Comparison of ENCODE assay signal across 8 cellular contexts in the genomic region with DNA sequence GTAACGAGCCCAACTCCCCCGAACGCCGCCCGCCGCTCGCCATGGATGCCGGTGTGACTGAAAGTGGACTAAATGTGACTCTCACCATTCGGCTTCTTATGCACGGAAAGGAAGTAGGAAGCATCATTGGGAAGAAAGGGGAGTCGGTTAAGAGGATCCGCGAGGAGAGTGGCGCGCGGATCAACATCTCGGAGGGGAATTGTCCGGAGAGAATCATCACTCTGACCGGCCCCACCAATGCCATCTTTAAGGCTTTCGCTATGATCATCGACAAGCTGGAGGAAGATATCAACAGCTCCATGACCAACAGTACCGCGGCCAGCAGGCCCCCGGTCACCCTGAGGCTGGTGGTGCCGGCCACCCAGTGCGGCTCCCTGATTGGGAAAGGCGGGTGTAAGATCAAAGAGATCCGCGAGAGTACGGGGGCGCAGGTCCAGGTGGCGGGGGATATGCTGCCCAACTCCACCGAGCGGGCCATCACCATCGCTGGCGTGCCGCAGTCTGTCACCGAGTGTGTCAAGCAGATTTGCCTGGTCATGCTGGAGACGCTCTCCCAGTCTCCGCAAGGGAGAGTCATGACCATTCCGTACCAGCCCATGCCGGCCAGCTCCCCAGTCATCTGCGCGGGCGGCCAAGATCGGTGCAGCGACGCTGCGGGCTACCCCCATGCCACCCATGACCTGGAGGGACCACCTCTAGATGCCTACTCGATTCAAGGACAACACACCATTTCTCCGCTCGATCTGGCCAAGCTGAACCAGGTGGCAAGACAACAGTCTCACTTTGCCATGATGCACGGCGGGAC. TPM values are rescaled to one million over a fixed set of nuclear protein-coding genes. Genes with fewer than 3 reads are reported as not detected.
DNase-seq lines count a peak whose midpoint lies in the region; ATAC-seq and TF ChIP-seq lines count a peak whose summit lies in the region.

No MANE protein-coding gene starts in this region.

- DNase-seq in AG08396 (ENCODE audit: low spot score) (peak; percentile 62), RPMI8226 (peak; percentile 60), adrenal gland (peak; percentile 61 to 84 (median 72)), right atrium auricular region (ENCODE audit: low spot score) (peak; percentile 69), psoas muscle (peak; percentile 63 to 86)

- intact Hi-C loops in adrenal gland (cut with DNase I) (loop anchor here (5.0 kb wide), 1 partner anchor 54 kb away; no protein-coding TSS in a partner anchor), psoas muscle (cut with DNase I) (loop anchor here (1.0 to 5.0 kb wide), 5 partner anchors 35 to 176 kb away; no protein-coding TSS in a partner anchor)

- peaks cover 0 to 6% of the 10 kb centered on the region in 2 donors for H3K36me3 ChIP-seq in adrenal gland (replicated peaks in 1 of 2)
- peaks cover 16% of the 10 kb centered on the region for H3K36me3 ChIP-seq in right atrium auricular region
- H3K36me3 ChIP-seq in psoas muscle (ENCODE audit: insufficient read depth in 1 of 2, low read depth in 1 of 2): peaks cover 0 to 20% of the 10 kb centered on the region in 2 donors

- H3K27me3 ChIP-seq in adrenal gland (no peaks in the 10 kb centered on the region), right atrium auricular region (no peaks in the 10 kb centered on the region), psoas muscle (ENCODE audit: insufficient read depth in 3 of 3, low read length in 2 of 3) (no peaks in the 10 kb centered on the region)

- peak; percentile 39 to 46 (median 42) for ATAC-seq in psoas muscle
- no peak for ATAC-seq in GM21390 (IDR thresholded peaks at IDR 0.05; ENCODE audit: unreplicated experiment)
- no peak for ATAC-seq in HG03442 (IDR thresholded peaks at IDR 0.05; ENCODE audit: unreplicated experiment)

- H3K4me1 ChIP-seq in adrenal gland (replicated peaks in 1 of 2) (peaks cover 33 to 41% of the 10 kb centered on the region in 2 donors), right atrium auricular region (peaks cover 0 to 48% of the 10 kb centered on the region in 2 donors), psoas muscle (peaks cover 29% of the 10 kb centered on the region)

- 0 to 1% (median 0%) methylated on average over 27 to 54 of the region's 54 CpGs for WGBS in adrenal gland, 4 donors
- 1% methylated on average over 50 to 54 of the region's 54 CpGs for WGBS in psoas muscle, 3 donors

- H3K27ac ChIP-seq in adrenal gland: peak overlapping the region; percentile 77 to 100 (median 99)
- peak overlapping the region; percentile 96 to 100 for H3K27ac ChIP-seq in right atrium auricular region
- H3K27ac ChIP-seq in psoas muscle: peak overlapping the region; percentile 100

- H3K4me3 ChIP-seq in adrenal gland: peak overlapping the region; percentile 3 to 91 (median 79)
- peak overlapping the region; percentile 85 to 96 for H3K4me3 ChIP-seq in right atrium auricular region
- peak overlapping the region; percentile 96 for H3K4me3 ChIP-seq in psoas muscle

- H3K9me3 ChIP-seq in adrenal gland (replicated peaks in 1 of 3) (no peaks in the 10 kb centered on the region), right atrium auricular region (no peaks in the 10 kb centered on the region), psoas muscle (no peaks in the 10 kb centered on the region)

- TF ChIP-seq POLR2A in GM18526 (IDR thresholded peaks at IDR 0.05; ENCODE audit: extremely low read depth, insufficient read length) (peak; percentile 46), adrenal gland (IDR thresholded peaks at IDR 0.05) (peak; percentile 52 to 79)

- TF ChIP-seq CTCF in adrenal gland (IDR thresholded peaks at IDR 0.05) (peak in 3 of 6 experiments; percentile 17 to 33 (median 25)), right atrium auricular region (IDR thresholded peaks at IDR 0.05) (no peak), psoas muscle (IDR thresholded peaks at IDR 0.05) (peak; percentile 12)

RNA-seq across cellular contexts. Expression of gene PCBP1, which starts 0.6 kb away (rescaled TPM):
- 100 to 1,000 TPM; 142 to 511 (median 317) TPM for total RNA-seq in adrenal gland
- 100 to 1,000 TPM; 269 to 405 (median 350) TPM for polyA plus RNA-seq in adrenal gland
- 100 to 1,000 TPM; 121 to 147 TPM for total RNA-seq in right atrium auricular region
- 100 to 1,000 TPM; 423 to 683 (median 522) TPM for total RNA-seq in psoas muscle
- 100 to 1,000 TPM; 522 to 746 (median 549) TPM for polyA plus RNA-seq in psoas muscle

Comparison
In these comparisons a context has a peak if more than half of its experiments do, and no peak if none do; other contexts are left out.
1. ATAC-seq: peak in psoas muscle (4 of 4); none in GM21390 (single experiment) and HG03442 (single experiment).
2. Peak in every context shown above with its lines, with median percentiles within 50 percentile points of each other: DNase-seq, H3K27ac ChIP-seq and H3K4me3 ChIP-seq.